10 cellular contexts compared by ENCODE assay signal in the genomic region with DNA sequence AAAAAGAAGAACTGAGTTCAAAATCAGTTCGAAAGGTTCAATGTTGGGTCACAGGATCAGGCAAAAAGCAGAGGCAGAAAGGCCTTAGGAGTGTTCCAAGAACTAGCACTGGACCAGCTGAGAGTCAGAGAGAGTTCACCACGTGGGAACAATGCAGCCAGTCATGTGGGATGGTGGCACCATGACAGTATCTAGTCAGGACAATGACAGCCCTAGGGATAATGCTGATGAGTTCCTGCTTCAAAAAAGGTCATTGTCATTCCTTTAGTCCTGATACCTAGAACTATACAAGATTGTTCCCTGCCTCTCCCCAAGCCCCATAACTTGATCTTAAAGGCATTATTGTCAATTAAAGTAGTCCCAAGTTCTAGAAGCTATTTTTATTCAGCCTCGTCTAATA. TPM values are rescaled to one million over a fixed set of nuclear protein-coding genes. Genes with fewer than 3 reads are reported as not detected.
DNase-seq lines count a peak whose midpoint lies in the region; TF ChIP-seq lines count a peak whose summit lies in the region.
"Not testable (repeated sequence)": the region's sequence is repeated elsewhere in the genome, so short reads cannot be mapped to it uniquely, and the experiment has no call there.
"Had no signal": no experiment of that assay in that cellular context is flagged by ENCODE, and none has a peak within 500 bp of the region (broad histone marks: within the 10 kb centered on the region; RNA-seq: fewer than 3 reads in every experiment).

No MANE protein-coding gene starts in this region.

- H4K91ac ChIP-seq in H9 (ENCODE audit: insufficient read length, low read depth, low read length); trophoblast cell (ENCODE audit: low read depth, low read length): not testable (repeated sequence)

- not testable (repeated sequence) for H3K4me3 Mint-ChIP-seq in H9

- peaks cover 9 to 10% of the 10 kb centered on the region in 2 experiments for H3K4me1 Mint-ChIP-seq in H9

- H4K8ac ChIP-seq in H9 (replicated peaks; ENCODE audit: insufficient read length, low read depth, low read length); trophoblast cell (ENCODE audit: low read depth, low read length): not testable (repeated sequence)

- H3K27ac Mint-ChIP-seq in H9: not testable (repeated sequence)

- H3K36me3 ChIP-seq in A673 (ENCODE audit: insufficient read depth, low read length, poor library complexity, severe bottlenecking); trophoblast cell (ENCODE audit: control insufficient read depth in 1 of 2, insufficient read depth in 2 of 2, low read length in 2 of 2); thyroid gland: not testable (repeated sequence)

- H3K18ac ChIP-seq in H9 (ENCODE audit: insufficient read length, low read depth, low read length); trophoblast cell (ENCODE audit: low read length): not testable (repeated sequence)

- not testable (repeated sequence) for H3K56ac ChIP-seq in H9 (ENCODE audit: insufficient read length, low read depth, low read length)

- WGBS in H9 (ENCODE audit: extremely low coverage, insufficient read length, low lambda C conversion rate): no CpG with 5 or more reads among the region's 3 CpGs
- WGBS in trophoblast cell (ENCODE audit: extremely low coverage, insufficient coverage, insufficient read length): no CpG with 5 or more reads among the region's 3 CpGs
- WGBS in thyroid gland, 2 donors: 67 to 88% methylated on average over 1 to 2 of the region's 3 CpGs

- not testable (repeated sequence) for H3K79me2 ChIP-seq in H9 (ENCODE audit: insufficient read depth, low read length); trophoblast cell (ENCODE audit: control insufficient read depth, insufficient read depth, low read length, poor library complexity)

- not testable (repeated sequence) for TF ChIP-seq CTCF in A673 (conservative IDR thresholded peaks at IDR 0.05; ENCODE audit: low read depth, low read length); H9 (conservative IDR thresholded peaks at IDR 0.05); dorsolateral prefrontal cortex (IDR thresholded peaks at IDR 0.05 in 54 of 56, conservative IDR thresholded peaks at IDR 0.05 in 2 of 56; ENCODE audit: low read depth in 1 of 56, partially characterized antibody in 56 of 56); thyroid gland (IDR thresholded peaks at IDR 0.05)

- H3K4me2 ChIP-seq in H9 (ENCODE audit: insufficient read depth, insufficient read length, low read length); trophoblast cell (ENCODE audit: low read length): not testable (repeated sequence)

- not testable (repeated sequence) for H3K23ac ChIP-seq in H9 (ENCODE audit: insufficient read length, low read depth, low read length); trophoblast cell (ENCODE audit: low read length)

- CTCF ChIA-PET in A673 (lab: Charles Lee): not testable (repeated sequence)

- not testable (repeated sequence) for TF ChIP-seq POLR2A in thyroid gland (IDR thresholded peaks at IDR 0.05)

- not testable (repeated sequence) for H3K4me1 ChIP-seq in A673 (ENCODE audit: insufficient read depth, low read length, poor library complexity, severe bottlenecking); H9 (ENCODE audit: insufficient read depth, low read length); trophoblast cell (ENCODE audit: control insufficient read depth in 1 of 2, insufficient read depth in 2 of 2, low read length in 2 of 2)
- H3K4me1 ChIP-seq in thyroid gland: peaks cover 12 to 15% of the 10 kb centered on the region in 2 donors

- not testable (repeated sequence) for H3K4me3 ChIP-seq in A673 (ENCODE audit: low read depth, low read length, poor library complexity, severe bottlenecking); dorsolateral prefrontal cortex; trophoblast cell (ENCODE audit: low read depth, low read length); thyroid gland (replicated peaks in 1 of 3)

- POLR2A ChIA-PET in A673 (lab: Charles Lee; ENCODE audit: low non-redundant PET): not testable (repeated sequence)

- not testable (repeated sequence) for H3K27ac ChIP-seq in A673 (ENCODE audit: low read depth, low read length, poor library complexity, severe bottlenecking); H9 (ENCODE audit: insufficient read length, low read depth, low read length); dorsolateral prefrontal cortex; trophoblast cell (ENCODE audit: low read depth, low read length)
- H3K27ac ChIP-seq in thyroid gland: peak overlapping the region; percentile 75 to 84 (median 76)

- not testable (repeated sequence) for H2AFZ ChIP-seq in H9 (ENCODE audit: low read length); trophoblast cell (ENCODE audit: insufficient read depth, low read length, poor library complexity)

- DNase-seq in A673 (ENCODE audit: low spot score) (peak; percentile 1), H9 (peak; percentile 10), RPMI7951 (ENCODE audit: low read depth) (peak; percentile 11), dorsolateral prefrontal cortex (peak in 6 of 10 donors; percentile 3 to 53 (median 44)), globus pallidus (ENCODE audit: low spot score) (peak; percentile 48), islet precursor cell (peak; percentile 47), trophoblast cell (peak; percentile 2 to 8)
- not testable (repeated sequence) for DNase-seq in thyroid gland

- not testable (repeated sequence) for H3K9me3 Mint-ChIP-seq in H9

- H2BK20ac ChIP-seq in H9 (ENCODE audit: low read depth, low read length, poor library complexity, severe bottlenecking): not testable (repeated sequence)

- H3K27me3 ChIP-seq in A673 (replicated peaks; ENCODE audit: insufficient read depth, low read depth, low read length, poor library complexity); H9 (ENCODE audit: insufficient read depth, low read length); dorsolateral prefrontal cortex; trophoblast cell (ENCODE audit: insufficient read depth, low read length); thyroid gland: not testable (repeated sequence)

- not testable (repeated sequence) for H2BK12ac ChIP-seq in H9 (ENCODE audit: insufficient read length, low read depth, low read length); trophoblast cell (ENCODE audit: low read length)

- H3K23me2 ChIP-seq in H9 (ENCODE audit: insufficient read length, low read depth, low read length, poor library complexity, severe bottlenecking): not testable (repeated sequence)

- H3K9ac ChIP-seq in H9 (ENCODE audit: extremely low read depth, insufficient read length, low read length); trophoblast cell (ENCODE audit: low read length): not testable (repeated sequence)

- H4K5ac ChIP-seq in H9 (ENCODE audit: insufficient read length, low read depth, low read length): not testable (repeated sequence)

- not testable (repeated sequence) for H4K20me1 ChIP-seq in H9 (ENCODE audit: control insufficient read depth, insufficient read depth, insufficient read length)

- intact Hi-C loops in A673 (cut with micrococcal nuclease; ENCODE audit: unreplicated experiment); dorsolateral prefrontal cortex (cut with DNase I); thyroid gland (cut with DNase I): not testable (repeated sequence)

- not testable (repeated sequence) for H2BK120ac ChIP-seq in H9 (ENCODE audit: low read depth, low read length, poor library complexity, severe bottlenecking); trophoblast cell (ENCODE audit: insufficient read depth, low read length, poor library complexity)

- H3K14ac ChIP-seq in H9 (ENCODE audit: insufficient read depth, low read length); trophoblast cell (ENCODE audit: low read length): not testable (repeated sequence)

- not testable (repeated sequence) for H2BK15ac ChIP-seq in H9 (ENCODE audit: low read depth, low read length)

- H2AK5ac ChIP-seq in H9 (ENCODE audit: insufficient read length, low read length); trophoblast cell (ENCODE audit: low read length): not testable (repeated sequence)

- H4K12ac ChIP-seq in trophoblast cell (ENCODE audit: low read depth, low read length): not testable (repeated sequence)

- H3K27me3 Mint-ChIP-seq in H9 (ENCODE audit: low read depth): not testable (repeated sequence)

- not testable (repeated sequence) for H3K79me1 ChIP-seq in H9 (ENCODE audit: insufficient read depth, low read depth, low read length, poor library complexity, severe bottlenecking); trophoblast cell (ENCODE audit: low read length)

- H3T11ph ChIP-seq in H9 (ENCODE audit: low read length): not testable (repeated sequence)

- not testable (repeated sequence) for H3K9me3 ChIP-seq in A673 (ENCODE audit: low read depth, low read length, poor library complexity, severe bottlenecking); H9 (ENCODE audit: control insufficient read depth, low read depth, low read length); trophoblast cell (ENCODE audit: insufficient read depth, low read depth, low read length); thyroid gland

- H3K36me3 Mint-ChIP-seq in H9 (ENCODE audit: insufficient read depth in 1 of 3, low read depth in 3 of 3): not testable (repeated sequence)

- not testable (repeated sequence) for BruUV-seq in A673 (replicated peaks; lab: Mats Ljungman, UMichigan)

- not testable (repeated sequence) for H3K4ac ChIP-seq in H9 (ENCODE audit: low read depth, low read length); trophoblast cell (ENCODE audit: low read depth, low read length)

- not testable (repeated sequence) for H2BK5ac ChIP-seq in H9 (ENCODE audit: insufficient read length, low read length); trophoblast cell (ENCODE audit: low read depth, low read length, poor library complexity)

RNA-seq across cellular contexts. Expression of a gene that starts 3.5 kb away (rescaled TPM):
- total RNA-seq in A673 (2021) (9.3 and 9.5 TPM in 2 replicates), H9 (2021) (32.3 and 33.9 TPM in 2 replicates), dorsolateral prefrontal cortex (1 to 10 TPM in 78 of 120 experiments, under 1 TPM in 41, not detected in 1; 0.23 to 5.4 (median 1.3) TPM), thyroid gland (100 to 1,000 TPM in 1 of 4 donors, 10 to 100 TPM in 3; 47.8 to 104 (median 71.4) TPM)
- 1.1 and 1.4 TPM in 2 replicates for total RNA-seq in RPMI7951 (2014; rRNA removed; shearing (Covaris generic))
- polyA plus RNA-seq in trophoblast cell (2013): 20.2 and 20.5 TPM in 2 replicates

RNA-seq across cellular contexts. Expression of a gene that starts 39.4 kb away (rescaled TPM):
- total RNA-seq in A673 (2021) (0.44 and 0.60 TPM in 2 replicates), H9 (2021) (not detected in 2 replicates), dorsolateral prefrontal cortex (under 1 TPM in 5 of 120 experiments, not detected in 115; 0.09 to 0.26 (median 0.11) TPM), thyroid gland (1 to 10 TPM in 1 of 4 donors, under 1 TPM in 1, not detected in 2; 0.33 to 1.4 TPM)
- total RNA-seq in RPMI7951 (2014; rRNA removed; shearing (Covaris generic)): 0.20 and 1.7 TPM in 2 replicates
- not detected in 2 replicates for polyA plus RNA-seq in trophoblast cell (2013)
- total RNA-seq: Calu3 had no signal

RNA-seq across cellular contexts. Expression of a gene that starts 51.8 kb away (rescaled TPM):
- total RNA-seq in A673 (2021): not detected in 2 replicates
- total RNA-seq in H9 (2021): not detected in 2 replicates
- not detected in 2 replicates for total RNA-seq in RPMI7951 (2014; rRNA removed; shearing (Covaris generic))
- total RNA-seq in dorsolateral prefrontal cortex: under 1 TPM in 1 of 120 experiments, not detected in 119; 0.23 TPM
- not detected in 2 replicates for polyA plus RNA-seq in trophoblast cell (2013)
- total RNA-seq in thyroid gland: not detected
- total RNA-seq: Calu3 had no signal
- polyA plus RNA-seq: BJ had no signal
